Comparison of ENCODE assay signal across 21 cellular contexts in the genomic region with DNA sequence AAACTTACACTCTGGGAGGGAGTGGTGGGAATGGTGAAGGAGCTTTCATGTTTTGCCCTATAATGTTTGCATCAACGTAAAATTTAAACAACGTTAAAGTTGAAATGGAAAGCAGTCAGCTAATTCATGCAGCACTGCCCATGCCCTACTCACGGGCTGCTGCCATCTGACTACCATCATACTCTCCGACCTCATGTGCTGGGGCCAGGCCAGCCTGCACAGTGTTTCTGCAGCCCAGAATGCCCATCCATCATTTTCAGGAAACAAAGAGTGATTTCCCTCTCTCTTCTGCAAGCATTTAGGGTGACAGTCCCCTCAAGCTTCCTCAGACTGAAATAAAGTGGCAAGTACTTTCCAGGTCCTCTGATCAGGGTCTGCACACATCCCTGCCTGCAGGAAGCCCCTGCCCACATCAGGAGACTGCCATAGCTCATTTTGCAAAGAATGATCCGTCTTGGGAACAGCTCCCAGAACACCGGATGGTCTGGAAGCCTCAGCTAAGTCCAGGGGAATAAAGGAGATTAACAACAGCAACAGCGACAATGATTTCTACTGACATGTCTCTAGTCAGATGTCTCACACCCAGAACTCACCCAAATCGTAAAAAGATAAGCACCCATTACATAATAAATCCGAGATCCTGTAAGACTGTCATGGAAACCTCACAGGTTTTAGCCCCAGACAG. TPM values are rescaled to one million over a fixed set of nuclear protein-coding genes. Genes with fewer than 3 reads are reported as not detected.
"Had no signal": no experiment of that assay in that cellular context is flagged by ENCODE, and none has a peak within 500 bp of the region (broad histone marks: within the 10 kb centered on the region; RNA-seq: fewer than 3 reads in every experiment).

No MANE protein-coding gene starts in this region.

- H3K4me3 ChIP-seq: dorsolateral prefrontal cortex, lower lobe of right lung, ovary, prostate gland, transverse colon had no signal

- DNase-seq: activated CD4-positive, alpha-beta T cell treated with anti-CD3 and anti-CD28 coated beads, Interleukin-2, amount 10 ng/mL, durations not matched to agents 7 days and 5 days; activated CD4-positive, CD25-positive, alpha-beta regulatory T cell treated with anti-CD3 and anti-CD28 coated beads, Interleukin-2, amount 50 U/mL, for 72 hours; activated CD8-positive, alpha-beta memory T cell treated with anti-CD3 and anti-CD28 coated beads, Interleukin-2, amount 10 ng/mL, durations not matched to agents 7 days and 5 days; activated CD8-positive, alpha-beta T cell treated with anti-CD3 and anti-CD28 coated beads for 36 hours; activated gamma-delta T cell treated with Interleukin-2 at 50 U/mL for 16 hours; activated T-cell treated with anti-CD3 and anti-CD28 coated beads, Interleukin-2, amount 50 U/mL, for 1 hour; aorta; kidney; lower lobe of right lung; naive thymus-derived CD4-positive, alpha-beta T cell; ovary; stimulated activated CD4-positive, alpha-beta T cell treated with anti-CD3 and anti-CD28 coated beads, Interleukin-2, amount 100 ng/mL, for 48 hours; stimulated activated CD8-positive, alpha-beta memory T cell treated with anti-CD3 and anti-CD28 coated beads, Interleukin-4, amount 100 ng/mL, for 48 hours; stimulated activated naive B cell treated with anti-CD40 and anti-IgM and Interleukin-4, amounts not matched to agents 10 μg/mL and 1 μg/mL and 100 μg/mL, for 72 hours; T-helper 2 cell; transverse colon had no signal

- H3K9me3 ChIP-seq: lower lobe of right lung, ovary, prostate gland, transverse colon had no signal

- H3K27me3 Mint-ChIP-seq: activated CD8-positive, alpha-beta T cell treated with anti-CD3 and anti-CD28 coated beads for 36 hours; stimulated activated naive B cell treated with anti-CD40 and anti-IgM and Interleukin-4, amounts not matched to agents 10 μg/mL and 1 μg/mL and 100 μg/mL, for 72 hours had no signal

- H3K4me3 Mint-ChIP-seq: activated CD4-positive, alpha-beta T cell treated with anti-CD3 and anti-CD28 coated beads, Interleukin-2, amount 10 ng/mL, durations not matched to agents 7 days and 5 days; activated CD8-positive, alpha-beta memory T cell treated with anti-CD3 and anti-CD28 coated beads, Interleukin-2, amount 10 ng/mL, durations not matched to agents 7 days and 5 days; activated CD8-positive, alpha-beta T cell treated with anti-CD3 and anti-CD28 coated beads for 36 hours; activated naive CD4-positive, alpha-beta T cell treated with anti-CD3 and anti-CD28 coated beads, Interleukin-2, amount 50 U/mL, for 24 hours; brain; naive thymus-derived CD4-positive, alpha-beta T cell; stimulated activated naive B cell treated with anti-CD40 and anti-IgM and Interleukin-4, amounts not matched to agents 10 μg/mL and 1 μg/mL and 100 μg/mL, for 72 hours had no signal

- H3K27ac ChIP-seq: lower lobe of right lung, ovary, prostate gland, transverse colon, VCaP had no signal

- H3K4me1 Mint-ChIP-seq: activated CD4-positive, alpha-beta T cell treated with anti-CD3 and anti-CD28 coated beads, Interleukin-2, amount 10 ng/mL, durations not matched to agents 7 days and 5 days; activated CD8-positive, alpha-beta memory T cell treated with anti-CD3 and anti-CD28 coated beads, Interleukin-2, amount 10 ng/mL, durations not matched to agents 7 days and 5 days; activated naive CD4-positive, alpha-beta T cell treated with anti-CD3 and anti-CD28 coated beads, Interleukin-2, amount 50 U/mL, for 24 hours; brain; naive thymus-derived CD4-positive, alpha-beta T cell had no signal

- H3K27me3 ChIP-seq: dorsolateral prefrontal cortex, ovary, transverse colon had no signal

- ATAC-seq: activated CD8-positive, alpha-beta memory T cell treated with anti-CD3 and anti-CD28 coated beads, Interleukin-2, amount 10 ng/mL, durations not matched to agents 7 days and 5 days; activated CD8-positive, alpha-beta T cell treated with anti-CD3 and anti-CD28 coated beads for 36 hours; lower lobe of right lung; naive thymus-derived CD4-positive, alpha-beta T cell; stimulated activated naive B cell treated with anti-CD40 and anti-IgM and Interleukin-4, amounts not matched to agents 10 μg/mL and 1 μg/mL and 100 μg/mL, for 72 hours had no signal

- H3K9me3 Mint-ChIP-seq: activated CD4-positive, alpha-beta T cell treated with anti-CD3 and anti-CD28 coated beads, Interleukin-2, amount 10 ng/mL, durations not matched to agents 7 days and 5 days; activated CD8-positive, alpha-beta T cell treated with anti-CD3 and anti-CD28 coated beads for 36 hours; activated naive CD4-positive, alpha-beta T cell treated with anti-CD3 and anti-CD28 coated beads, Interleukin-2, amount 50 U/mL, for 24 hours; naive thymus-derived CD4-positive, alpha-beta T cell; stimulated activated naive B cell treated with anti-CD40 and anti-IgM and Interleukin-4, amounts not matched to agents 10 μg/mL and 1 μg/mL and 100 μg/mL, for 72 hours had no signal

- H3K36me3 Mint-ChIP-seq: activated CD8-positive, alpha-beta memory T cell treated with anti-CD3 and anti-CD28 coated beads, Interleukin-2, amount 10 ng/mL, durations not matched to agents 7 days and 5 days; activated naive CD4-positive, alpha-beta T cell treated with anti-CD3 and anti-CD28 coated beads, Interleukin-2, amount 50 U/mL, for 24 hours; brain; naive thymus-derived CD4-positive, alpha-beta T cell had no signal

- H3K27ac Mint-ChIP-seq: activated CD4-positive, alpha-beta T cell treated with anti-CD3 and anti-CD28 coated beads, Interleukin-2, amount 10 ng/mL, durations not matched to agents 7 days and 5 days; activated CD8-positive, alpha-beta memory T cell treated with anti-CD3 and anti-CD28 coated beads, Interleukin-2, amount 10 ng/mL, durations not matched to agents 7 days and 5 days; activated CD8-positive, alpha-beta T cell treated with anti-CD3 and anti-CD28 coated beads for 36 hours; activated naive CD4-positive, alpha-beta T cell treated with anti-CD3 and anti-CD28 coated beads, Interleukin-2, amount 50 U/mL, for 24 hours; brain; naive thymus-derived CD4-positive, alpha-beta T cell; stimulated activated naive B cell treated with anti-CD40 and anti-IgM and Interleukin-4, amounts not matched to agents 10 μg/mL and 1 μg/mL and 100 μg/mL, for 72 hours had no signal

- H3K4me1 ChIP-seq: lower lobe of right lung, prostate gland, transverse colon had no signal

- H3K36me3 ChIP-seq: lower lobe of right lung, ovary, prostate gland, transverse colon had no signal

RNA-seq across cellular contexts. Expression of a gene that starts 40.3 kb away (rescaled TPM):
- total RNA-seq: activated CD4-positive, alpha-beta T cell treated with anti-CD3 and anti-CD28 coated beads, Interleukin-2, amount 10 ng/mL, durations not matched to agents 7 days and 5 days; activated CD8-positive, alpha-beta memory T cell treated with anti-CD3 and anti-CD28 coated beads, Interleukin-2, amount 10 ng/mL, durations not matched to agents 7 days and 5 days; activated CD8-positive, alpha-beta T cell treated with anti-CD3 and anti-CD28 coated beads for 36 hours had no signal
- polyA plus RNA-seq: naive thymus-derived CD4-positive, alpha-beta T cell had no signal
